Comparison of ENCODE assay signal across 8 cellular contexts in genomic region chr3:196192036-196193001, GRCh38. TPM values are rescaled to one million over a fixed set of nuclear protein-coding genes. Genes with fewer than 3 reads are reported as not detected.
DNase-seq lines count a peak whose midpoint lies in the region; ATAC-seq and TF ChIP-seq lines count a peak whose summit lies in the region.

No MANE protein-coding gene starts in this region.

- H3K27me3 Mint-ChIP-seq in CD8-positive, alpha-beta T cell (ENCODE audit: low read depth) = no peaks in the 10 kb centered on the region
- no peaks in the 10 kb centered on the region for H3K27me3 Mint-ChIP-seq in chondrocyte (ENCODE audit: low read depth)

- no peak overlapping the region for H3K4me2 ChIP-seq in osteoblast (ENCODE audit: insufficient read depth, low read length)

- H3K9me3 ChIP-seq in CD8-positive, alpha-beta T cell (ENCODE audit: low read length) = no peaks in the 10 kb centered on the region
- H3K9me3 ChIP-seq in SJCRH30 (replicated peaks) (no peaks in the 10 kb centered on the region), osteoblast (ENCODE audit: low read depth, low read length) (no peaks in the 10 kb centered on the region)

- H3K4me3 ChIP-seq in CD8-positive, alpha-beta T cell (ENCODE audit: low read depth, low read length) = no peak overlapping the region
- H3K4me3 ChIP-seq in SJCRH30 (no peak overlapping the region), osteoblast (ENCODE audit: insufficient read depth, low read length) (no peak overlapping the region)

- no peaks in the 10 kb centered on the region for H3K9me3 Mint-ChIP-seq in CD8-positive, alpha-beta T cell
- H3K9me3 Mint-ChIP-seq in chondrocyte (ENCODE audit: low read depth) = no peaks in the 10 kb centered on the region

- POLR2A ChIA-PET in CD8-positive, alpha-beta T cell (lab: Charles Lee) = interaction anchor here (2.1 kb wide), 1 partner anchor 13 kb away, joined by 8 read pairs; no protein-coding TSS in a partner anchor

- peak; percentile 39 for ATAC-seq in CD8-positive, alpha-beta T cell
- ATAC-seq in GM21717 (IDR thresholded peaks at IDR 0.05; ENCODE audit: unreplicated experiment) = peak; percentile 40

- CTCF ChIA-PET in CD8-positive, alpha-beta T cell (lab: Charles Lee) = interaction anchor here (11.6 kb wide), 1 partner anchor 120 kb away, joined by 313 read pairs; no protein-coding TSS in a partner anchor

- H3K36me3 ChIP-seq in CD8-positive, alpha-beta T cell (ENCODE audit: insufficient read depth, low read length) = no peaks in the 10 kb centered on the region
- H3K36me3 ChIP-seq in SJCRH30 (no peaks in the 10 kb centered on the region), osteoblast (ENCODE audit: insufficient read depth, low read length) (no peaks in the 10 kb centered on the region)

- DNase-seq in CD8-positive, alpha-beta T cell = peak in 5 of 7 experiments; percentile 12 to 70 (median 40)
- DNase-seq in SJCRH30 (peak; percentile 26 to 47), chondrocyte (ENCODE audit: low spot score) (no peak), osteoblast (ENCODE audit: insufficient read length, low spot score, missing footprints) (peak; percentile 77), NCI-H1105 (lab: John Stamatoyannopoulos, UW) (no peak), GM03348 (ENCODE audit: low spot score) (no peak), DMS114 treated with DMSO at 0.1 percent for 48 hours (lab: John Stamatoyannopoulos, UW; ENCODE audit: unreplicated experiment) (no peak)

- intact Hi-C loops in CD8-positive, alpha-beta T cell (cut with DNase I, micrococcal nuclease) = no loop called here

- H3K27ac ChIP-seq in CD8-positive, alpha-beta T cell (ENCODE audit: low read depth, low read length) = peak overlapping the region; percentile 16
- H3K27ac ChIP-seq in SJCRH30 (no peak overlapping the region), osteoblast (ENCODE audit: low read depth, low read length) (no peak overlapping the region)

- no peaks in the 10 kb centered on the region for H3K36me3 Mint-ChIP-seq in CD8-positive, alpha-beta T cell
- H3K36me3 Mint-ChIP-seq in chondrocyte (ENCODE audit: low read depth) = no peaks in the 10 kb centered on the region

- H3K4me3 Mint-ChIP-seq in CD8-positive, alpha-beta T cell = peak overlapping the region; percentile 39
- no peak overlapping the region for H3K4me3 Mint-ChIP-seq in chondrocyte (ENCODE audit: unreplicated experiment)

- H3K4me1 ChIP-seq in CD8-positive, alpha-beta T cell (ENCODE audit: insufficient read depth, low read length) = peaks cover 22% of the 10 kb centered on the region
- H3K4me1 ChIP-seq in SJCRH30 (no peaks in the 10 kb centered on the region), osteoblast (ENCODE audit: insufficient read depth, low read length) (no peaks in the 10 kb centered on the region)

- peaks cover 16% of the 10 kb centered on the region for H3K4me1 Mint-ChIP-seq in CD8-positive, alpha-beta T cell (ENCODE audit: low read depth)
- no peaks in the 10 kb centered on the region for H3K4me1 Mint-ChIP-seq in chondrocyte (ENCODE audit: low read depth)

- no peak for TF ChIP-seq CTCF in CD8-positive, alpha-beta T cell (IDR thresholded peaks at IDR 0.05)
- TF ChIP-seq CTCF in chondrocyte (IDR thresholded peaks at IDR 0.05) (peak; percentile 19), osteoblast (IDR thresholded peaks at IDR 0.05; ENCODE audit: extremely low read depth, low read depth, low read length) (no peak)

- H3K27ac Mint-ChIP-seq in CD8-positive, alpha-beta T cell = peak overlapping the region; percentile 92
- H3K27ac Mint-ChIP-seq in chondrocyte (ENCODE audit: unreplicated experiment) = no peak overlapping the region

- H2AFZ ChIP-seq in osteoblast (ENCODE audit: low read length) = no peak overlapping the region

- H4K20me1 ChIP-seq in osteoblast (ENCODE audit: insufficient read depth, low read length) = no peaks in the 10 kb centered on the region

- H3K27me3 ChIP-seq in CD8-positive, alpha-beta T cell (ENCODE audit: insufficient read depth, low read length) = no peaks in the 10 kb centered on the region
- H3K27me3 ChIP-seq in SJCRH30 = 0 out of 2 replicates have a peak, but pooled peaks cover 2% of the 10 kb centered on the region
- H3K27me3 ChIP-seq in osteoblast (ENCODE audit: insufficient read depth, low read length) = no peaks in the 10 kb centered on the region

- H3K79me2 ChIP-seq in osteoblast (ENCODE audit: insufficient read depth, low read length) = no peaks in the 10 kb centered on the region

RNA-seq across cellular contexts. Expression of gene ZDHHC19, which starts 18.9 kb away (rescaled TPM):
- not detected for total RNA-seq in CD8-positive, alpha-beta T cell
- total RNA-seq in SJCRH30 (2014; rRNA removed; shearing (Covaris generic)) = not detected in 2 replicates
- total RNA-seq in chondrocyte (not detected in 3 replicates), osteoblast (not detected in 2 replicates)

RNA-seq across cellular contexts. Expression of gene SLC51A, which starts 24.0 kb away (rescaled TPM):
- not detected for total RNA-seq in CD8-positive, alpha-beta T cell
- not detected in 2 replicates for total RNA-seq in SJCRH30 (2014; rRNA removed; shearing (Covaris generic))
- total RNA-seq in chondrocyte = not detected in 3 replicates
- not detected in 2 replicates for total RNA-seq in osteoblast

Comparison
In these comparisons a context has a peak if more than half of its experiments do, and no peak if none do; other contexts are left out.
1. DNase-seq: peak in CD8-positive, alpha-beta T cell (5 of 7), SJCRH30 (2 of 2) and osteoblast (single experiment); none in chondrocyte (single experiment), NCI-H1105 (single experiment), GM03348 (single experiment) and DMS114 treated with DMSO at 0.1 percent for 48 hours (single experiment).